In genomic region chr3:14169871-14170270, GRCh38 we compare ENCODE assay signal across 23 cellular contexts. TPM values are rescaled to one million over a fixed set of nuclear protein-coding genes. Genes with fewer than 3 reads are reported as not detected.
DNase-seq lines count a peak whose midpoint lies in the region; ATAC-seq, FAIRE-seq and TF ChIP-seq lines count a peak whose summit lies in the region.
"Had no signal": no experiment of that assay in that cellular context is flagged by ENCODE, and none has a peak within 500 bp of the region (broad histone marks: within the 10 kb centered on the region; RNA-seq: fewer than 3 reads in every experiment).

No MANE protein-coding gene starts in this region.

- H3K36me3 Mint-ChIP-seq in activated CD4-positive, alpha-beta T cell treated with anti-CD3 and anti-CD28 coated beads for 36 hours (ENCODE audit: low read depth), result peaks cover 62% of the 10 kb centered on the region

- POLR2A ChIA-PET in activated CD4-positive, alpha-beta T cell treated with anti-CD3 and anti-CD28 coated beads for 36 hours (lab: Charles Lee), result interaction anchor here (0.7 kb wide), 1 partner anchor 9 kb away, joined by 3 read pairs; the partner anchor contains the start of gene LSM3
- POLR2A ChIA-PET in endothelial cell of umbilical vein (lab: Charles Lee), result no interaction called here

- no peaks in the 10 kb centered on the region for H3K27me3 ChIP-seq in RWPE2 (ENCODE audit: insufficient read depth, poor library complexity, severe bottlenecking)
- H3K27me3 ChIP-seq in endothelial cell of umbilical vein (ENCODE audit: control insufficient read depth in 2 of 2, insufficient read depth in 2 of 2, low read length in 2 of 2), result no peaks in the 10 kb centered on the region
- no peaks in the 10 kb centered on the region for H3K27me3 ChIP-seq in smooth muscle cell (ENCODE audit: low read depth)
- H3K27me3 ChIP-seq: cardiac muscle cell had no signal

- no peak overlapping the region for H3K4me3 Mint-ChIP-seq in activated CD4-positive, alpha-beta T cell treated with anti-CD3 and anti-CD28 coated beads for 36 hours
- H3K4me3 Mint-ChIP-seq: activated B cell treated with CpG ODN at 0.5 μM for 24 hours; stimulated activated naive B cell treated with anti-CD40 and anti-IgM and Interleukin-4, amounts not matched to agents 10 μg/mL and 1 μg/mL and 100 μg/mL, for 72 hours had no signal

- TF ChIP-seq CTCF in RWPE2 (IDR thresholded peaks at IDR 0.05; ENCODE audit: poor library complexity, severe bottlenecking), result no peak
- TF ChIP-seq CTCF in endothelial cell of umbilical vein (IDR thresholded peaks at IDR 0.05; ENCODE audit: extremely low read depth in 1 of 2, insufficient read depth in 1 of 2, low read depth in 1 of 2, low read length in 2 of 2), result no peak
- TF ChIP-seq CTCF in smooth muscle cell (IDR thresholded peaks at IDR 0.05; ENCODE audit: borderline replicate concordance, insufficient read depth, poor library complexity, severe bottlenecking), result no peak

- H3K79me2 ChIP-seq in endothelial cell of umbilical vein (ENCODE audit: control insufficient read depth, insufficient read depth, low read length) (peaks cover 7% of the 10 kb centered on the region), smooth muscle cell (ENCODE audit: low read depth) (peaks cover 16% of the 10 kb centered on the region)

- no peaks in the 10 kb centered on the region for H3K9me3 Mint-ChIP-seq in activated CD4-positive, alpha-beta T cell treated with anti-CD3 and anti-CD28 coated beads for 36 hours (ENCODE audit: low read depth)
- H3K9me3 Mint-ChIP-seq: activated B cell treated with CpG ODN at 0.5 μM for 24 hours; stimulated activated naive B cell treated with anti-CD40 and anti-IgM and Interleukin-4, amounts not matched to agents 10 μg/mL and 1 μg/mL and 100 μg/mL, for 72 hours had no signal

- H3K9me3 ChIP-seq in RWPE2 (ENCODE audit: severe bottlenecking) (no peaks in the 10 kb centered on the region), endothelial cell of umbilical vein (replicated peaks; ENCODE audit: control insufficient read depth, insufficient read depth, low read length) (no peaks in the 10 kb centered on the region), smooth muscle cell (replicated peaks; ENCODE audit: low read depth) (no peaks in the 10 kb centered on the region)
- H3K9me3 ChIP-seq: prostate gland had no signal

- H3K4me3 ChIP-seq in RWPE2 (ENCODE audit: severe bottlenecking) (no peak overlapping the region), endothelial cell of umbilical vein (replicated peaks in 1 of 3; ENCODE audit: insufficient read depth in 1 of 3, low read depth in 1 of 3, low read length in 3 of 3) (no peak overlapping the region), smooth muscle cell (no peak overlapping the region)
- H3K4me3 ChIP-seq: cardiac muscle cell, prostate gland had no signal

- H3K9me1 ChIP-seq in endothelial cell of umbilical vein (replicated peaks; ENCODE audit: control insufficient read depth, extremely low read depth, insufficient read depth, low read length), result no peaks in the 10 kb centered on the region

- H3K4me2 ChIP-seq in endothelial cell of umbilical vein (ENCODE audit: insufficient read depth, low read length), result no peak overlapping the region
- H3K4me2 ChIP-seq in smooth muscle cell, result no peak overlapping the region

- H4K20me1 ChIP-seq in endothelial cell of umbilical vein (replicated peaks; ENCODE audit: control insufficient read depth, extremely low read depth, insufficient read depth, low read length), result no peaks in the 10 kb centered on the region
- peaks cover 20% of the 10 kb centered on the region for H4K20me1 ChIP-seq in smooth muscle cell (ENCODE audit: low read depth)

- intact Hi-C loops in activated CD4-positive, alpha-beta T cell treated with anti-CD3 and anti-CD28 coated beads for 36 hours (cut with DNase I, micrococcal nuclease), result loop anchor here in 1 of 2 experiments (10.0 kb wide), 2 partner anchors 755 to 1325 kb away; partner anchors contain the start of gene RPL32
- intact Hi-C loops in endothelial cell of umbilical vein (cut with micrococcal nuclease), result no loop called here

- no peak overlapping the region for H3K27ac Mint-ChIP-seq in activated CD4-positive, alpha-beta T cell treated with anti-CD3 and anti-CD28 coated beads for 36 hours
- H3K27ac Mint-ChIP-seq: activated B cell treated with CpG ODN at 0.5 μM for 24 hours had no signal

- H3K9ac ChIP-seq in endothelial cell of umbilical vein (replicated peaks; ENCODE audit: extremely low read depth, insufficient read depth, low read length) (no peak overlapping the region), smooth muscle cell (ENCODE audit: low read depth) (peak overlapping the region; percentile 15)

- dilution Hi-C loops in endothelial cell of umbilical vein (cut with MboI; ENCODE audit: extremely low pct_ligation_motif_present, low sequenced_read_pairs), result no loop called here

- peaks cover 32% of the 10 kb centered on the region for H3K4me1 ChIP-seq in RWPE2 (ENCODE audit: insufficient read depth, poor library complexity, severe bottlenecking)
- peaks cover 15% of the 10 kb centered on the region for H3K4me1 ChIP-seq in endothelial cell of umbilical vein (ENCODE audit: control insufficient read depth, extremely low read depth, insufficient read depth, low read length)
- H3K4me1 ChIP-seq in smooth muscle cell (ENCODE audit: low read depth), result no peaks in the 10 kb centered on the region
- H3K4me1 ChIP-seq: prostate gland had no signal

- H3K36me3 ChIP-seq in RWPE2 (ENCODE audit: low read depth) (peaks cover 80% of the 10 kb centered on the region), endothelial cell of umbilical vein (ENCODE audit: control insufficient read depth in 2 of 2, extremely low read depth in 1 of 2, insufficient read depth in 2 of 2, low read length in 2 of 2) (peaks cover 38 to 42% of the 10 kb centered on the region in 2 experiments), smooth muscle cell (ENCODE audit: low read depth) (peaks cover 36% of the 10 kb centered on the region)

- H3K27ac ChIP-seq in RWPE2 (ENCODE audit: poor library complexity, severe bottlenecking) (peak overlapping the region; percentile 63), endothelial cell of umbilical vein (ENCODE audit: insufficient read depth, low read depth, low read length) (peak overlapping the region; percentile 42), smooth muscle cell (ENCODE audit: low read depth) (peak overlapping the region; percentile 80)
- H3K27ac ChIP-seq: cardiac muscle cell, prostate gland had no signal

- no peak for TF ChIP-seq POLR2A in endothelial cell of umbilical vein (IDR thresholded peaks at IDR 0.05; ENCODE audit: low read depth, low read length)

- CTCF ChIA-PET in activated CD4-positive, alpha-beta T cell treated with anti-CD3 and anti-CD28 coated beads for 36 hours (lab: Charles Lee), result interaction anchor here (0.6 to 2.0 kb wide), 4 partner anchors 11 to 274 kb away, joined by 3 to 5 read pairs (median 4); no protein-coding TSS in a partner anchor
- CTCF ChIA-PET in endothelial cell of umbilical vein (lab: Charles Lee), result interaction anchor here (0.9 to 1.8 kb wide), 5 partner anchors 17 to 462 kb away, joined by 3 to 11 read pairs (median 6); no protein-coding TSS in a partner anchor

- H3K27me3 Mint-ChIP-seq in activated CD4-positive, alpha-beta T cell treated with anti-CD3 and anti-CD28 coated beads for 36 hours, result no peaks in the 10 kb centered on the region
- H3K27me3 Mint-ChIP-seq: activated B cell treated with CpG ODN at 0.5 μM for 24 hours; stimulated activated naive B cell treated with anti-CD40 and anti-IgM and Interleukin-4, amounts not matched to agents 10 μg/mL and 1 μg/mL and 100 μg/mL, for 72 hours had no signal

- BruUV-seq in endothelial cell of umbilical vein (replicated peaks; lab: Mats Ljungman, UMichigan), result no TSS peak

- FAIRE-seq in endothelial cell of umbilical vein (lab: Jason Lieb, UNC), result no peak

- no peak for DNase-seq in activated CD4-positive, alpha-beta T cell treated with anti-CD3 and anti-CD28 coated beads for 36 hours
- no peak for DNase-seq in activated CD4-positive, alpha-beta T cell treated with anti-CD3 and anti-CD28 coated beads for 1 hour
- DNase-seq in RWPE2 (ENCODE audit: low spot score), result no peak
- DNase-seq in endothelial cell of umbilical vein (ENCODE audit: low read depth, low spot score), result no peak
- no peak for DNase-seq in smooth muscle cell (lab: John Stamatoyannopoulos, UW; ENCODE audit: unreplicated experiment)
- DNase-seq: 8988T; activated B cell treated with CpG ODN at 0.5 μM for 24 hours; activated naive CD4-positive, alpha-beta T cell treated with Interleukin-2 at 50 U/mL for 16 hours; activated T-cell treated with anti-CD3 and anti-CD28 coated beads, Interleukin-2, amount 50 U/mL, for 1 hour; COR-L47; DND-41; foreskin melanocyte; hippocampal formation; NCI-H2171; NCI-H524 treated with DMSO at 0.1 percent for 48 hours; RPMI8226; stimulated activated naive B cell treated with anti-CD40 and anti-IgM and Interleukin-4, amounts not matched to agents 10 μg/mL and 1 μg/mL and 100 μg/mL, for 72 hours; T1000 had no signal

- peak; percentile 60 for ATAC-seq in activated CD4-positive, alpha-beta T cell treated with anti-CD3 and anti-CD28 coated beads for 36 hours
- ATAC-seq in RWPE2 (ENCODE audit: low read depth), result 0 out of 3 replicates have a peak, but pooled peaks have one; percentile 25
- ATAC-seq in HG02840 (IDR thresholded peaks at IDR 0.05; ENCODE audit: low FRiP score, unreplicated experiment), result no peak
- no peak for ATAC-seq in HG03565 (IDR thresholded peaks at IDR 0.05; ENCODE audit: unreplicated experiment)
- no peak for ATAC-seq in GM21717 (IDR thresholded peaks at IDR 0.05; ENCODE audit: unreplicated experiment)
- ATAC-seq: stimulated activated naive B cell treated with anti-CD40 and anti-IgM and Interleukin-4, amounts not matched to agents 10 μg/mL and 1 μg/mL and 100 μg/mL, for 72 hours had no signal

- H2AFZ ChIP-seq in endothelial cell of umbilical vein (ENCODE audit: low read depth, low read length), result no peak overlapping the region
- H2AFZ ChIP-seq in smooth muscle cell (ENCODE audit: low read depth), result no peak overlapping the region

- no peaks in the 10 kb centered on the region for H3F3A ChIP-seq in smooth muscle cell (ENCODE audit: low read depth)

- H3K4me1 Mint-ChIP-seq in activated CD4-positive, alpha-beta T cell treated with anti-CD3 and anti-CD28 coated beads for 36 hours, result peaks cover 23% of the 10 kb centered on the region

RNA-seq across cellular contexts. Expression of gene XPC, which starts 8.5 kb away (rescaled TPM):
- total RNA-seq in activated CD4-positive, alpha-beta T cell treated with anti-CD3 and anti-CD28 coated beads for 36 hours, result 10 to 100 TPM; 24.3 to 24.7 TPM
- total RNA-seq in endothelial cell of umbilical vein (36.7 and 36.8 TPM in 2 replicates), smooth muscle cell (20.9 and 31.1 TPM in 2 replicates)
- polyA plus RNA-seq in endothelial cell of umbilical vein (9.0 and 11.9 TPM in 2 replicates), smooth muscle cell (23.8 and 28.1 TPM in 2 replicates)
- 16.4 and 16.7 TPM in 2 replicates for polyA plus RNA-seq in endothelial cell of umbilical vein (2011; cell fraction: cytosol; rRNA removed)
- 59.4 and 61.4 TPM in 2 replicates for polyA plus RNA-seq in endothelial cell of umbilical vein (2011; cell fraction: nucleus; rRNA removed)
- polyA plus RNA-seq in endothelial cell of umbilical vein (2012), result 31.1 and 39.1 TPM in 2 replicates
- polyA minus RNA-seq in endothelial cell of umbilical vein, result 29.2 and 29.8 TPM in 2 replicates
- polyA minus RNA-seq in endothelial cell of umbilical vein (2011; cell fraction: cytosol; rRNA and poly(A)+ RNA removed), result 15.4 TPM
- 33.6 and 51.8 TPM in 2 replicates for polyA minus RNA-seq in endothelial cell of umbilical vein (2011; cell fraction: nucleus; rRNA and poly(A)+ RNA removed)

RNA-seq across cellular contexts. Expression of gene LSM3, which starts 8.7 kb away (rescaled TPM):
- 10 to 100 TPM; 23.0 to 30.2 TPM for total RNA-seq in activated CD4-positive, alpha-beta T cell treated with anti-CD3 and anti-CD28 coated beads for 36 hours
- total RNA-seq in endothelial cell of umbilical vein, result 13.0 and 13.6 TPM in 2 replicates
- 2.5 and 4.4 TPM in 2 replicates for polyA plus RNA-seq in endothelial cell of umbilical vein
- polyA plus RNA-seq in endothelial cell of umbilical vein (2011; cell fraction: cytosol; rRNA removed), result 6.2 and 7.5 TPM in 2 replicates
- 2.2 and 3.8 TPM in 2 replicates for polyA plus RNA-seq in endothelial cell of umbilical vein (2011; cell fraction: nucleus; rRNA removed)
- 11.5 and 19.6 TPM in 2 replicates for polyA plus RNA-seq in endothelial cell of umbilical vein (2012)
- polyA minus RNA-seq in endothelial cell of umbilical vein, result 1.7 and 2.5 TPM in 2 replicates
- polyA minus RNA-seq in endothelial cell of umbilical vein (2011; cell fraction: cytosol; rRNA and poly(A)+ RNA removed), result 4.0 TPM
- polyA minus RNA-seq in endothelial cell of umbilical vein (2011; cell fraction: nucleus; rRNA and poly(A)+ RNA removed), result 3.4 and 3.8 TPM in 2 replicates
- total RNA-seq in smooth muscle cell, result 18.3 and 22.6 TPM in 2 replicates
- polyA plus RNA-seq in smooth muscle cell, result 31.0 and 31.9 TPM in 2 replicates

RNA-seq across cellular contexts. Expression of gene TMEM43, which starts 45.0 kb away (rescaled TPM):
- 10 to 100 TPM; 28.3 to 28.5 TPM for total RNA-seq in activated CD4-positive, alpha-beta T cell treated with anti-CD3 and anti-CD28 coated beads for 36 hours
- total RNA-seq in endothelial cell of umbilical vein, result 69.6 and 80.6 TPM in 2 replicates
- polyA plus RNA-seq in endothelial cell of umbilical vein, result 119 and 122 TPM in 2 replicates
- 94.3 and 97.8 TPM in 2 replicates for polyA plus RNA-seq in endothelial cell of umbilical vein (2011; cell fraction: cytosol; rRNA removed)
- 102 and 112 TPM in 2 replicates for polyA plus RNA-seq in endothelial cell of umbilical vein (2011; cell fraction: nucleus; rRNA removed)
- polyA plus RNA-seq in endothelial cell of umbilical vein (2012), result 79.8 and 81.2 TPM in 2 replicates
- 118 and 124 TPM in 2 replicates for polyA minus RNA-seq in endothelial cell of umbilical vein
- 21.1 TPM for polyA minus RNA-seq in endothelial cell of umbilical vein (2011; cell fraction: cytosol; rRNA and poly(A)+ RNA removed)
- 32.1 and 35.7 TPM in 2 replicates for polyA minus RNA-seq in endothelial cell of umbilical vein (2011; cell fraction: nucleus; rRNA and poly(A)+ RNA removed)
- total RNA-seq in smooth muscle cell, result 76.8 and 81.1 TPM in 2 replicates
- polyA plus RNA-seq in smooth muscle cell, result 59.0 and 60.1 TPM in 2 replicates

RNA-seq across cellular contexts. Expression of gene CHCHD4, which starts 45.2 kb away (rescaled TPM):
- total RNA-seq in activated CD4-positive, alpha-beta T cell treated with anti-CD3 and anti-CD28 coated beads for 36 hours, result 10 to 100 TPM; 23.3 TPM
- 12.4 and 13.6 TPM in 2 replicates for total RNA-seq in endothelial cell of umbilical vein
- 6.5 and 8.5 TPM in 2 replicates for polyA plus RNA-seq in endothelial cell of umbilical vein
- polyA plus RNA-seq in endothelial cell of umbilical vein (2011; cell fraction: cytosol; rRNA removed), result 10.8 and 10.9 TPM in 2 replicates
- 4.9 and 5.5 TPM in 2 replicates for polyA plus RNA-seq in endothelial cell of umbilical vein (2011; cell fraction: nucleus; rRNA removed)
- 9.0 and 13.2 TPM in 2 replicates for polyA plus RNA-seq in endothelial cell of umbilical vein (2012)
- polyA minus RNA-seq in endothelial cell of umbilical vein, result 4.4 and 5.0 TPM in 2 replicates
- 12.2 TPM for polyA minus RNA-seq in endothelial cell of umbilical vein (2011; cell fraction: cytosol; rRNA and poly(A)+ RNA removed)
- polyA minus RNA-seq in endothelial cell of umbilical vein (2011; cell fraction: nucleus; rRNA and poly(A)+ RNA removed), result 1.0 and 2.0 TPM in 2 replicates
- 8.7 and 11.2 TPM in 2 replicates for total RNA-seq in smooth muscle cell
- 9.5 and 12.0 TPM in 2 replicates for polyA plus RNA-seq in smooth muscle cell

Comparison
In these comparisons a context has a peak if more than half of its experiments do, and no peak if none do; other contexts are left out.
1. ATAC-seq: peak in activated CD4-positive, alpha-beta T cell treated with anti-CD3 and anti-CD28 coated beads for 36 hours (single experiment) and RWPE2 (single experiment); none in HG02840 (single experiment), HG03565 (single experiment) and GM21717 (single experiment).
2. Peak in every context shown above with its lines, with median percentiles within 50 percentile points of each other: H3K27ac ChIP-seq.